8 cellular contexts compared by ENCODE assay signal in the genomic region with DNA sequence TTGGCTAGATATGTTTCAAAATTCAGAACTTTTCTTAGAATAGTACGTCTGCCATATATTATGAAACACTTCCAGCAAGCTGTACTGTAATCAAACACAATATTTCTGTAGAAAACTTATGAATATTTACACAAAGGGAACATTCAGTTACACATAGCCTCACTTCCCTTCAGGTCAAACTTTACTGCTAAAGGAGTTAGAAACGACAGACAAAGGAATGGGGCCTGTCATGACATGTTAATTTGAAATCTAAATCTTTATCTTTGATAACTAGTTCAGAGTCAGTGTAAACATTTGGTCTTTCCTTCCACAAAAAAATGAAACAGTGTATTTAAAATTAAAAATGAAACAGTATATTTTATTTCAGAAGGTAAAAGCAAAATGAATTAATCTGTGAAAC. TPM values are rescaled to one million over a fixed set of nuclear protein-coding genes. Genes with fewer than 3 reads are reported as not detected.
A peak's percentile ranks its signal among the peaks of the same experiment; 100 is the strongest.
DNase-seq lines count a peak whose midpoint lies in the region; TF ChIP-seq lines count a peak whose summit lies in the region.

No MANE protein-coding gene starts in this region.

- no peak for TF ChIP-seq POLR2A in esophagus squamous epithelium (IDR thresholded peaks at IDR 0.05)
- no peak for TF ChIP-seq POLR2A in sigmoid colon (IDR thresholded peaks at IDR 0.05)

- H3K36me3 ChIP-seq in SJCRH30 = peaks cover 4% of the 10 kb centered on the region; the same call in 1 of the 2 replicates
- peaks cover under 1 to 30% (median 4%) of the 10 kb centered on the region in 3 donors for H3K36me3 ChIP-seq in esophagus squamous epithelium
- peaks cover under 1 to 30% (median 4%) of the 10 kb centered on the region in 4 donors for H3K36me3 ChIP-seq in sigmoid colon

- TF ChIP-seq CTCF in GM12864 (IDR thresholded peaks at IDR 0.05; ENCODE audit: low read depth, low read length, missing control alignments) (no peak), esophagus squamous epithelium (IDR thresholded peaks at IDR 0.05) (no peak), sigmoid colon (IDR thresholded peaks at IDR 0.05) (no peak)

- DNase-seq in GM12864 (ENCODE audit: low read depth) (no peak), SJCRH30 (peak in 1 of 2 experiments; percentile 36), esophagus squamous epithelium (lab: John Stamatoyannopoulos, UW) (no peak), sigmoid colon (no peak), kidney glomerular epithelial cell (lab: John Stamatoyannopoulos, UW) (no peak), NCI-H2196 treated with DMSO at 0.1 percent for 48 hours (lab: John Stamatoyannopoulos, UW; ENCODE audit: unreplicated experiment) (no peak), amniotic stem cell (lab: John Stamatoyannopoulos, UW) (no peak)
- DNase-seq in stimulated activated CD4-positive, alpha-beta T cell treated with anti-CD3 and anti-CD28 coated beads, Interleukin-4, amount 100 ng/mL, for 1 hour = no peak

- H3K9me3 ChIP-seq in SJCRH30 (replicated peaks) (no peaks in the 10 kb centered on the region), esophagus squamous epithelium (no peaks in the 10 kb centered on the region), sigmoid colon (no peaks in the 10 kb centered on the region)

- intact Hi-C loops in esophagus squamous epithelium (cut with DNase I) (no loop called here), sigmoid colon (cut with DNase I) (loop anchor here (10.0 kb wide), 1 partner anchor 190 kb away; a partner anchor contains a TSS)

- 8 to 13% methylated on average over 2 of the region's 2 CpGs for WGBS in esophagus squamous epithelium, 2 donors
- 9 to 23% methylated on average over 2 of the region's 2 CpGs for WGBS in sigmoid colon, 2 donors

- no peak for TF ChIP-seq EP300 in sigmoid colon (IDR thresholded peaks at IDR 0.05)

- H3K4me3 ChIP-seq in GM12864 (ENCODE audit: low read depth, low read length) = peak overlapping the region; percentile 68
- peak overlapping the region; percentile 69 for H3K4me3 ChIP-seq in SJCRH30
- H3K4me3 ChIP-seq in esophagus squamous epithelium = peak overlapping the region; percentile 45 to 82 (median 74)
- H3K4me3 ChIP-seq in sigmoid colon = peak overlapping the region; percentile 58 to 67 (median 61)

- peaks cover 6% of the 10 kb centered on the region for H3K4me1 ChIP-seq in SJCRH30
- peaks cover 10 to 70% (median 27%) of the 10 kb centered on the region in 3 donors for H3K4me1 ChIP-seq in esophagus squamous epithelium
- peaks cover 0 to 31% (median 21%) of the 10 kb centered on the region in 4 donors for H3K4me1 ChIP-seq in sigmoid colon

- H3K27me3 ChIP-seq in SJCRH30 = no peaks in the 10 kb centered on the region
- no peaks in the 10 kb centered on the region for H3K27me3 ChIP-seq in esophagus squamous epithelium
- no peaks in the 10 kb centered on the region for H3K27me3 ChIP-seq in sigmoid colon

- H3K27ac ChIP-seq in SJCRH30 (peak overlapping the region; percentile 18), esophagus squamous epithelium (peak overlapping the region; percentile 83 to 94 (median 93)), sigmoid colon (peak overlapping the region; percentile 86 to 93 (median 88))

RNA-seq across cellular contexts. Expression of a gene that starts 1.0 kb away (rescaled TPM):
- total RNA-seq in SJCRH30 (2014; rRNA removed; shearing (Covaris generic)) = 11.0 and 15.7 TPM in 2 replicates
- total RNA-seq in esophagus squamous epithelium = 10 to 100 TPM; 34.5 to 42.2 (median 36.1) TPM
- 10 to 100 TPM; 12.9 to 15.6 (median 14.0) TPM for total RNA-seq in sigmoid colon
- 10 to 100 TPM; 11.9 to 15.5 (median 13.8) TPM for polyA plus RNA-seq in sigmoid colon

Comparison
In these comparisons a context has a peak if more than half of its experiments do, and no peak if none do; other contexts are left out.
1. H3K27ac ChIP-seq: peak in every context shown above with its lines; median percentile 93 in esophagus squamous epithelium; 88 in sigmoid colon; 18 in SJCRH30.